ENCODE assay signal across 6 cellular contexts in the genomic region with DNA sequence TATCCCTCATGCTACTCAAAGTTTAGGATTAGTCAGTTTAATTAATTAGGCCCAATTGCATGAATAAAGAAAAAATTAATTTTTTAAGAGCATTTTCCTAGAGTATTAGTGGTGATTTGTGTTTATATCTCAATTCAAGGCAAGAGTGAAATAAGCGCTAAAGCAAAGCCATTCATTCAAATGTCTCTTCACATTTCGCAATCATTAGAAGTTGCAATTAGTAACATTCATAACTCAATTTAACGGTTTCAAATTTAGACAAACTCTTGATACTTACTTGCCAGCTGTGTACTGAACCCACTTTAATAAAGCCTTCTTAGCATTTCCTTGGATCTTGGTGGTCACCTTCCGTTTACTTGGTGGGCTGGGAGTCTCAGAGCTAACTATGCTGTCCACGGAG.
"Had no signal": no experiment of that assay in that cellular context is flagged by ENCODE, and none has a peak within 500 bp of the region (broad histone marks: within the 10 kb centered on the region; RNA-seq: fewer than 3 reads in every experiment).

No MANE protein-coding gene starts in this region.

- H3K4me2 ChIP-seq: KMS-11 had no signal

- ATAC-seq: K562 had no signal

- FAIRE-seq: HTR-8/SVneo, K562 had no signal

- H3K4me3 ChIP-seq: K562 had no signal

- H3K9ac ChIP-seq: KMS-11 had no signal

- DNase-seq: KBM-7, KG1 had no signal

- H3K27ac ChIP-seq: HL-60, KMS-11 had no signal
